ENCODE assay signal across 8 cellular contexts in the genomic region with DNA sequence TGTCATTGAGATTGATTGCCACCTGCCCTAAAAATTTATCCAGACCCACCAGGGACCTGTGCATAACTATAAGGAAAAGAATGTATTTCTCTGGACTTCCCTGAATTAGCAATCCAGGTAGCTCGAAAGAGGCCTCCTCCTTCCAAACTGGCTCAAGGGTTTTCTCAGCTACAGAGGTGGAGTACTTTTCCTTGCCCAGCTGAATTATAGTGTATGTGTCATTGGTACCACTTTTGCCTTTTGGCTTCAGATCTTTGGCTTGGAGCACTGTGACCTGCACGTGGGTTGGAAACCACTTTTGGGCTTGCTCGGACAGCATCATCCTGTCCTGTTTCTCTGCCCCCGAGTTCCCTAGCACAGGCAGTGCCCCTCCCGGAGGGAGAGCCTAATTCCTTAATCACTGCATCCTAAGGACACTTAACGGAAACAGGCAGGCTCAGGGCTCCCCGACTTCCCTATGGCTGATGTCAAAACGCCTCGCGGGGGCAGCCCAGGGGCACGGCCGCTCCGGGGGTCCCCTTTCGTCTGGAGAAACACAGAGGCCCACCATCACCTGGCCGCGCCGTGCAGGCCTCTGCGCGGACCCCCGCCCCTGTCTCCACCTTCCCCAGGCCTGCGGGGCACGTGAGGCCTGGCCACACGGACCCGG. TPM values are rescaled to one million over a fixed set of nuclear protein-coding genes. Genes with fewer than 3 reads are reported as not detected.
A peak's percentile ranks its signal among the peaks of the same experiment; 100 is the strongest.
DNase-seq lines count a peak whose midpoint lies in the region; ATAC-seq and TF ChIP-seq lines count a peak whose summit lies in the region.

No MANE protein-coding gene starts in this region.

- intact Hi-C loops in left ventricle myocardium superior (cut with micrococcal nuclease): no loop called here
- intact Hi-C loops in posterior vena cava (cut with DNase I): no loop called here

- TF ChIP-seq CTCF in RWPE2 (IDR thresholded peaks at IDR 0.05; ENCODE audit: poor library complexity, severe bottlenecking): peak; percentile 15

- peak overlapping the region; percentile 68 for H3K27ac ChIP-seq in RWPE2 (ENCODE audit: poor library complexity, severe bottlenecking)

- H3K36me3 ChIP-seq in RWPE2 (ENCODE audit: low read depth): no peaks in the 10 kb centered on the region

- H3K4me3 ChIP-seq in RWPE2 (ENCODE audit: severe bottlenecking): peak overlapping the region; percentile 76

- no peaks in the 10 kb centered on the region for H3K9me3 ChIP-seq in RWPE2 (ENCODE audit: severe bottlenecking)

- H3K4me1 ChIP-seq in RWPE2 (ENCODE audit: insufficient read depth, poor library complexity, severe bottlenecking): peaks cover 21% of the 10 kb centered on the region

- ATAC-seq in GM19438 (IDR thresholded peaks at IDR 0.05; ENCODE audit: low read depth, unreplicated experiment) (peak; percentile 27), HG03520 (IDR thresholded peaks at IDR 0.05; ENCODE audit: unreplicated experiment) (peak; percentile 14), RWPE2 (ENCODE audit: low read depth) (peak; percentile 56), left ventricle myocardium superior (peak; percentile 58), GM18858 (IDR thresholded peaks at IDR 0.05; ENCODE audit: unreplicated experiment) (no peak)

- no peaks in the 10 kb centered on the region for H3K27me3 ChIP-seq in RWPE2 (ENCODE audit: insufficient read depth, poor library complexity, severe bottlenecking)

- peak; percentile 64 for DNase-seq in CD1c-positive myeloid dendritic cell (ENCODE audit: extremely low spot score)
- no peak for DNase-seq in RWPE2 (ENCODE audit: low spot score)
- DNase-seq in amygdala (lab: John Stamatoyannopoulos, UW): peak in 36 of 56 donors; percentile 5 to 72 (median 47)
- no peak for DNase-seq in left ventricle myocardium superior
- DNase-seq in posterior vena cava (ENCODE audit: low spot score): peak; percentile 85

RNA-seq across cellular contexts. Expression of a gene that starts 0.8 kb away (rescaled TPM):
- 13.1 TPM for total RNA-seq in left ventricle myocardium superior
- total RNA-seq in posterior vena cava: 10 to 100 TPM; 32.1 to 33.4 TPM

Comparison
In these comparisons a context has a peak if more than half of its experiments do, and no peak if none do; other contexts are left out.
1. DNase-seq: peak in CD1c-positive myeloid dendritic cell (single experiment), amygdala (36 of 56) and posterior vena cava (single experiment); none in RWPE2 (single experiment) and left ventricle myocardium superior (single experiment).